ENCODE assay signal across 20 cellular contexts in genomic region chr1:100290291-100290690, GRCh38.
"Had no signal": no experiment of that assay in that cellular context is flagged by ENCODE, and none has a peak within 500 bp of the region (broad histone marks: within the 10 kb centered on the region; RNA-seq: fewer than 3 reads in every experiment).

No MANE protein-coding gene starts in this region.

- ATAC-seq: gastroesophageal sphincter; mucosa of descending colon; naive thymus-derived CD4-positive, alpha-beta T cell; stimulated activated naive B cell treated with anti-CD40 and anti-IgM and Interleukin-4, amounts not matched to agents 10 μg/mL and 1 μg/mL and 100 μg/mL, for 72 hours; WTC11 had no signal

- H3K27me3 ChIP-seq: gastroesophageal sphincter, neutrophil, tibial artery, uterus had no signal

- FAIRE-seq: TTC549 had no signal

- DNase-seq: activated CD4-positive, alpha-beta T cell treated with anti-CD3 and anti-CD28 coated beads for 4 hours; activated CD8-positive, alpha-beta memory T cell treated with anti-CD3 and anti-CD28 coated beads, Interleukin-2, amount 50 U/mL, for 48 hours; amniotic stem cell; central memory CD4-positive, alpha-beta T cell; effector CD8-positive, alpha-beta T cell; islet precursor cell; mucosa of descending colon; naive thymus-derived CD4-positive, alpha-beta T cell; posterior cingulate gyrus; stimulated activated CD4-positive, alpha-beta T cell treated with anti-CD3 and anti-CD28 coated beads, Interleukin-2, amount 100 ng/mL, for 48 hours; stimulated activated naive B cell treated with anti-CD40 and anti-IgM and Interleukin-4, amounts not matched to agents 10 μg/mL and 1 μg/mL and 100 μg/mL, for 72 hours; SW 1271; tibial artery; uterus had no signal

- H3K4me3 ChIP-seq: coronary artery, gastroesophageal sphincter, lung, mucosa of descending colon, tibial artery, uterus had no signal

- H3K4me1 ChIP-seq: gastroesophageal sphincter, tibial artery, uterus had no signal

- H3K36me3 ChIP-seq: uterus had no signal

- H3K27ac ChIP-seq: coronary artery, gastroesophageal sphincter, neutrophil, tibial artery, uterus had no signal

- H3K9me3 ChIP-seq: gastroesophageal sphincter, mucosa of descending colon, neutrophil, tibial artery, uterus had no signal
